15 cellular contexts compared by ENCODE assay signal in the genomic region with DNA sequence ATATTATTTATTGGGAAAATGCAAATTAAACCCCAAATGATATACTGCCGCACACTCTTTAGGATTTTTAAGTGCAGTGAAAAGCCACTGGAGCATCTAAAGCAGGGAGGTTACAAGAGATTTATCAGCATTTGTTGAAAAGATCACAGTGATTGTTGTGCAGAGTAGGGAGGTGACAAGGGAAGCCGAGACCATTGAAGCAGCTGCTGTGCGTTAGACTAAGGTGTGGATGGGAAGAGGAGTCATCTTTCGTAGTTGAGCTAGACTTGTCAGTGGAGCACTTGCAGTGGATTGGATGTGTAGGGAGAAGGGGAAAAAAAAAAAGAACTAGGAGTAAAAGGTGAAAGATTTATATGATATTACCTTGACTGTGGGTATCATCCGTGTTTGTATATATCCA.
DNase-seq lines count a peak whose midpoint lies in the region; ATAC-seq and TF ChIP-seq lines count a peak whose summit lies in the region.
"Had no signal": no experiment of that assay in that cellular context is flagged by ENCODE, and none has a peak within 500 bp of the region (broad histone marks: within the 10 kb centered on the region; RNA-seq: fewer than 3 reads in every experiment).

No MANE protein-coding gene starts in this region.

- no peaks in the 10 kb centered on the region for H3K27me3 Mint-ChIP-seq in WTC11 (ENCODE audit: low read depth)
- H3K27me3 Mint-ChIP-seq in naive thymus-derived CD8-positive, alpha-beta T cell = peaks cover 0 to 9% (median 4%) of the 10 kb centered on the region in 5 donors

- no peaks in the 10 kb centered on the region for H3K36me3 Mint-ChIP-seq in WTC11
- no peaks in the 10 kb centered on the region for H3K36me3 Mint-ChIP-seq in naive thymus-derived CD8-positive, alpha-beta T cell
- H3K36me3 Mint-ChIP-seq: CD14-positive monocyte; CD4-positive, alpha-beta memory T cell had no signal

- peak overlapping the region; percentile 5; the same call in 1 of the 2 replicates for H3K27ac Mint-ChIP-seq in WTC11
- no peak overlapping the region for H3K27ac Mint-ChIP-seq in naive thymus-derived CD8-positive, alpha-beta T cell
- H3K27ac Mint-ChIP-seq: CD14-positive monocyte; CD4-positive, alpha-beta memory T cell had no signal

- no peak overlapping the region for H3K4me3 Mint-ChIP-seq in WTC11
- no peak overlapping the region for H3K4me3 Mint-ChIP-seq in naive thymus-derived CD8-positive, alpha-beta T cell
- H3K4me3 Mint-ChIP-seq: CD14-positive monocyte; CD4-positive, alpha-beta memory T cell had no signal

- TF ChIP-seq CTCF in WTC11 (IDR thresholded peaks at IDR 0.05) = no peak

- POLR2A ChIA-PET in WTC11 (lab: Charles Lee) = no interaction called here
- POLR2A ChIA-PET in naive thymus-derived CD8-positive, alpha-beta T cell (lab: Charles Lee) = no interaction called here

- ATAC-seq in WTC11 = peak; percentile 91
- no peak for ATAC-seq in naive thymus-derived CD8-positive, alpha-beta T cell
- no peak for ATAC-seq in activated CD4-positive, CD25-positive, alpha-beta regulatory T cell treated with anti-CD3 and anti-CD28 coated beads, Interleukin-2, amount 50 U/mL, for 24 hours
- ATAC-seq: A549, GM12878 had no signal

- CTCF ChIA-PET in WTC11 (lab: Charles Lee) = no interaction called here

- DNase-seq in NCI-H2171 treated with DMSO at 0.1 percent for 48 hours (lab: John Stamatoyannopoulos, UW) (peak; percentile 4), NCI-H2171 (lab: John Stamatoyannopoulos, UW) (no peak), WTC11 (ENCODE audit: low spot score) (peak; percentile 11), iPS DF 4.7 (ENCODE audit: extremely low read depth, low spot score) (peak; percentile 9), myocyte (ENCODE audit: low read depth) (peak; percentile 1), AG08396 (ENCODE audit: low spot score) (no peak)
- no peak for DNase-seq in naive thymus-derived CD8-positive, alpha-beta T cell
- DNase-seq: CD4-positive, alpha-beta memory T cell; DMS153; DMS79 treated with DMSO at 0.1 percent for 48 hours; GM23248 had no signal

- H3K9me3 Mint-ChIP-seq in WTC11 = peaks cover 6% of the 10 kb centered on the region
- peaks cover 0 to 4% (median 0%) of the 10 kb centered on the region in 9 donors for H3K9me3 Mint-ChIP-seq in naive thymus-derived CD8-positive, alpha-beta T cell

- H3K4me1 Mint-ChIP-seq in WTC11 = peaks cover 29% of the 10 kb centered on the region
- peaks cover 0 to 2% (median 0%) of the 10 kb centered on the region in 4 donors for H3K4me1 Mint-ChIP-seq in naive thymus-derived CD8-positive, alpha-beta T cell
- H3K4me1 Mint-ChIP-seq: CD14-positive monocyte; CD4-positive, alpha-beta memory T cell had no signal

TF ChIP-seq in WTC11, 78 proteins besides CTCF, POLR2A, EP300 and RAD21:
- TF ChIP-seq ERG (CRISPR knock-in tag; IDR thresholded peaks at IDR 0.05) = no peak
- TF ChIP-seq GTF2I (CRISPR knock-in tag; conservative IDR thresholded peaks at IDR 0.05) = no peak

Comparison
In these comparisons a context has a peak if more than half of its experiments do, and no peak if none do; other contexts are left out.
1. DNase-seq: peak in NCI-H2171 treated with DMSO at 0.1 percent for 48 hours (single experiment), WTC11 (single experiment), iPS DF 4.7 (single experiment) and myocyte (single experiment); none in NCI-H2171 (single experiment), naive thymus-derived CD8-positive, alpha-beta T cell (0 of 10) and AG08396 (single experiment).